Comparison of ENCODE assay signal across 1 cellular context in the genomic region with DNA sequence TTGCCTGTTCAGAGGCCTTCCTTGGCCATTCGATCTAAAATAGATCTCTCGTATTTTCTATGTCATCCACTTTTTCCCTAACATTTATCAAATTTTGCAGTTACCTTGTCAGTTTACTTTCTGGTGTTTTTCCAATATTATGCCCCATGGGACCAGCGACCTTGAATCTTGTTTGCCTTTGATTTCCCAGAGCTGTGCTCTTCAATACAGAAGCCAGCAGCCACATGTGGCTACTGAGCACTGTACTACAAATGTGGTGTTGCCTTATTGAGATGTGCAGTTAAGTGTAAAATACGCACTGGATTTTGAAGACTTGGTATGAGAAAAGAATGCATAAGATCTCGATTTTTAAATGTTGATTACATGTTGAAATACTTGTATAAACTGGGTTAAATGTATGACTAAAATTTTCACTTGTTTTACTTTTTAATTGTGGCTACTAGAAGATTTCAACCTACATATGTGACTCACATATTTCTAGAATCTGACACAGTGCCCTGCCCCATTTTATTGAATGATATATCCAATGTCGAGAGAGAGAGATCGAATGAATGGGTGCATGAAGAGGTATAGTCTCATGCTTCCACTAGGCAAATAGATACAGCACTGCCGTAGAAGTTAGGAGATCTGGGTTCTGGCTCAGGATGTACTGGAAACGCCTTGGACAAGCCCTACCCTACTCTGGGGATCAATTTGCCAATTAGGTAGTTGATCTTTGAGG.
TF ChIP-seq lines count a peak whose summit lies in the region.

No MANE protein-coding gene starts in this region.

TF ChIP-seq in K562, 482 proteins besides CTCF, POLR2A, EP300 and RAD21:
- TF ChIP-seq SRF (CRISPR knock-in tag; IDR thresholded peaks at IDR 0.05) (peak in 1 of 2 experiments; percentile 24; a peak in 1 of 4 replicates), SNAPC5 (CRISPR knock-in tag; IDR thresholded peaks at IDR 0.05) (no peak), TAF7 (tag; IDR thresholded peaks at IDR 0.05) (peak; percentile 19; the same call in 1 of the 2 replicates), UBTF (IDR thresholded peaks at IDR 0.05; ENCODE audit: borderline replicate concordance in 1 of 2, low read depth in 2 of 2, low read length in 2 of 2) (0 out of 4 replicates have a peak, but pooled peaks of 1 of the 2 experiments have one; percentile 25), NCOA2 (IDR thresholded peaks at IDR 0.05; ENCODE audit: partially characterized antibody in 2 of 2) (no peak), PHB2 (IDR thresholded peaks at IDR 0.05; ENCODE audit: low read depth) (no peak), TCF15 (CRISPR knock-in tag; IDR thresholded peaks at IDR 0.05) (no peak)
- TF ChIP-seq, protein P1, sequence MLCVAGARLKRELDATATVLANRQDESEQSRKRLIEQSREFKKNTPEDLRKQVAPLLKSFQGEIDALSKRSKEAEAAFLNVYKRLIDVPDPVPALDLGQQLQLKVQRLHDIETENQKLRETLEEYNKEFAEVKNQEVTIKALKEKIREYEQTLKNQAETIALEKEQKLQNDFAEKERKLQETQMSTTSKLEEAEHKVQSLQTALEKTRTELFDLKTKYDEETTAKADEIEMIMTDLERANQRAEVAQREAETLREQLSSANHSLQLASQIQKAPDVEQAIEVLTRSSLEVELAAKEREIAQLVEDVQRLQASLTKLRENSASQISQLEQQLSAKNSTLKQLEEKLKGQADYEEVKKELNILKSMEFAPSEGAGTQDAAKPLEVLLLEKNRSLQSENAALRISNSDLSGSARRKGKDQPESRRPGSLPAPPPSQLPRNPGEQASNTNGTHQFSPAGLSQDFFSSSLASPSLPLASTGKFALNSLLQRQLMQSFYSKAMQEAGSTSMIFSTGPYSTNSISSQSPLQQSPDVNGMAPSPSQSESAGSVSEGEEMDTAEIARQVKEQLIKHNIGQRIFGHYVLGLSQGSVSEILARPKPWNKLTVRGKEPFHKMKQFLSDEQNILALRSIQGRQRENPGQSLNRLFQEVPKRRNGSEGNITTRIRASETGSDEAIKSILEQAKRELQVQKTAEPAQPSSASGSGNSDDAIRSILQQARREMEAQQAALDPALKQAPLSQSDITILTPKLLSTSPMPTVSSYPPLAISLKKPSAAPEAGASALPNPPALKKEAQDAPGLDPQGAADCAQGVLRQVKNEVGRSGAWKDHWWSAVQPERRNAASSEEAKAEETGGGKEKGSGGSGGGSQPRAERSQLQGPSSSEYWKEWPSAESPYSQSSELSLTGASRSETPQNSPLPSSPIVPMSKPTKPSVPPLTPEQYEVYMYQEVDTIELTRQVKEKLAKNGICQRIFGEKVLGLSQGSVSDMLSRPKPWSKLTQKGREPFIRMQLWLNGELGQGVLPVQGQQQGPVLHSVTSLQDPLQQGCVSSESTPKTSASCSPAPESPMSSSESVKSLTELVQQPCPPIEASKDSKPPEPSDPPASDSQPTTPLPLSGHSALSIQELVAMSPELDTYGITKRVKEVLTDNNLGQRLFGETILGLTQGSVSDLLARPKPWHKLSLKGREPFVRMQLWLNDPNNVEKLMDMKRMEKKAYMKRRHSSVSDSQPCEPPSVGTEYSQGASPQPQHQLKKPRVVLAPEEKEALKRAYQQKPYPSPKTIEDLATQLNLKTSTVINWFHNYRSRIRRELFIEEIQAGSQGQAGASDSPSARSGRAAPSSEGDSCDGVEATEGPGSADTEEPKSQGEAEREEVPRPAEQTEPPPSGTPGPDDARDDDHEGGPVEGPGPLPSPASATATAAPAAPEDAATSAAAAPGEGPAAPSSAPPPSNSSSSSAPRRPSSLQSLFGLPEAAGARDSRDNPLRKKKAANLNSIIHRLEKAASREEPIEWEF (CRISPR knock-in tag; IDR thresholded peaks at IDR 0.05) = no peak
